Comparison of ENCODE assay signal across 10 cellular contexts in genomic region chr2:223815186-223815883, GRCh38. TPM values are rescaled to one million over a fixed set of nuclear protein-coding genes. Genes with fewer than 3 reads are reported as not detected.
A peak's percentile ranks its signal among the peaks of the same experiment; 100 is the strongest.
DNase-seq lines count a peak whose midpoint lies in the region; ATAC-seq, FAIRE-seq and TF ChIP-seq lines count a peak whose summit lies in the region.
"Had no signal": no experiment of that assay in that cellular context is flagged by ENCODE, and none has a peak within 500 bp of the region (broad histone marks: within the 10 kb centered on the region; RNA-seq: fewer than 3 reads in every experiment).

No MANE protein-coding gene starts in this region.

- TF ChIP-seq RAD21 in HCT116 (IDR thresholded peaks at IDR 0.05; ENCODE audit: low read depth) (peak; percentile 49), SK-N-SH (IDR thresholded peaks at IDR 0.05; ENCODE audit: low read length) (no peak)

- H3K27ac ChIP-seq in AG04450 (ENCODE audit: low read depth, low read length) (no peak overlapping the region), HCT116 (ENCODE audit: low read depth, low read length) (peak overlapping the region; percentile 99), SK-N-SH (ENCODE audit: low read depth in 2 of 2, low read length in 1 of 2) (peak overlapping the region in 1 of 2 experiments; percentile 71; a peak in 2 of 4 replicates)

- TF ChIP-seq POLR2A in HCT116 (IDR thresholded peaks at IDR 0.05; ENCODE audit: borderline replicate concordance, extremely low read depth, insufficient read depth, insufficient read length), result no peak

- RAD21 ChIA-PET in HCT116 (lab: Charles Lee; ENCODE audit: low non-redundant PET in 1 of 2, low total read pairs in 2 of 2, uncharacterized antibody in 2 of 2, unreplicated experiment in 2 of 2), result interaction anchor here in 1 of 2 experiments (0.6 kb wide), 1 partner anchor 997 kb away, joined by 3 read pairs; no protein-coding TSS in a partner anchor

- H3K79me2 ChIP-seq in HCT116 (ENCODE audit: insufficient read depth, low read length) (peaks cover 95% of the 10 kb centered on the region), SK-N-SH (ENCODE audit: insufficient read depth) (peaks cover 14% of the 10 kb centered on the region; the same call in 1 of the 2 replicates)

- no peak for TF ChIP-seq CTCF in AG04450 (IDR thresholded peaks at IDR 0.05; ENCODE audit: low read depth, low read length)
- TF ChIP-seq CTCF in HCT116 (IDR thresholded peaks at IDR 0.05 in 2 of 3, conservative IDR thresholded peaks at IDR 0.05 in 1 of 3; ENCODE audit: borderline replicate concordance in 1 of 3, insufficient read depth in 1 of 3, low read depth in 2 of 3, low read length in 2 of 3), result no peak
- no peak for TF ChIP-seq CTCF in SK-N-SH (IDR thresholded peaks at IDR 0.05)

- peak in 1 of 2 experiments; percentile 81; a peak in 2 of 4 replicates for TF ChIP-seq EP300 in SK-N-SH (IDR thresholded peaks at IDR 0.05; ENCODE audit: borderline replicate concordance in 1 of 2, low read depth in 1 of 2, low read length in 1 of 2)

- POLR2A ChIA-PET in AG04450 (lab: Yijun Ruan, JAX) (no interaction called here), HCT116 (lab: Charles Lee) (interaction anchor here (1.1 kb wide), 1 partner anchor 9 kb away, joined by 3 read pairs; no protein-coding TSS in a partner anchor), SK-N-SH (lab: Yijun Ruan, JAX) (no interaction called here)

- H3K4me3 ChIP-seq in AG04450 (ENCODE audit: low read depth, low read length), result no peak overlapping the region
- H3K4me3 ChIP-seq in HCT116 (replicated peaks in 1 of 2; ENCODE audit: low read depth in 1 of 2, low read length in 2 of 2), result peak overlapping the region; percentile 20 to 37
- H3K4me3 ChIP-seq in SK-N-SH (ENCODE audit: low read depth in 2 of 2, low read length in 1 of 2), result no peak overlapping the region

- ATAC-seq in HCT116 (peak; percentile 71), GM21576 (IDR thresholded peaks at IDR 0.05; ENCODE audit: unreplicated experiment) (no peak)

- no peak overlapping the region for H2AFZ ChIP-seq in HCT116 (ENCODE audit: low read depth, low read length, poor library complexity, severe bottlenecking)
- no peak overlapping the region for H2AFZ ChIP-seq in SK-N-SH (ENCODE audit: low read depth)

- H3K36me3 ChIP-seq in HCT116 (ENCODE audit: control insufficient read depth in 1 of 2, insufficient read depth in 2 of 2, low read length in 2 of 2), result no peaks in the 10 kb centered on the region
- H3K36me3 ChIP-seq in SK-N-SH (replicated peaks in 1 of 2; ENCODE audit: control insufficient read depth in 1 of 2, insufficient read depth in 2 of 2, low read length in 1 of 2), result no peaks in the 10 kb centered on the region

- H3K27me3 ChIP-seq in AG04450 (ENCODE audit: control insufficient read depth, insufficient read depth, low read length), result peaks cover 3% of the 10 kb centered on the region
- H3K27me3 ChIP-seq in HCT116 (ENCODE audit: insufficient read depth, low read length), result no peaks in the 10 kb centered on the region
- no peaks in the 10 kb centered on the region for H3K27me3 ChIP-seq in SK-N-SH (ENCODE audit: insufficient read depth)

- H3K9me3 ChIP-seq in AG04450 (ENCODE audit: control insufficient read depth, insufficient read depth, low read length) (no peaks in the 10 kb centered on the region), HCT116 (ENCODE audit: control insufficient read depth in 1 of 2, insufficient read depth in 1 of 2, low read depth in 1 of 2, low read length in 2 of 2) (no peaks in the 10 kb centered on the region), SK-N-SH (no peaks in the 10 kb centered on the region)

- intact Hi-C loops in HCT116 (cut with micrococcal nuclease), result loop anchor here (1.0 kb wide), 1 partner anchor 46 kb away; no protein-coding TSS in a partner anchor

- peaks cover 85 to 92% of the 10 kb centered on the region in 2 experiments for H3K4me1 ChIP-seq in HCT116 (ENCODE audit: control insufficient read depth in 1 of 2, insufficient read depth in 2 of 2, low read length in 2 of 2)
- H3K4me1 ChIP-seq in SK-N-SH (ENCODE audit: control insufficient read depth in 1 of 2, insufficient read depth in 2 of 2, low read depth in 1 of 2, low read length in 1 of 2), result peaks cover 2 to 43% of the 10 kb centered on the region in 2 experiments; a peak in 2 of 4 replicates

- CTCF ChIA-PET in AG04450 (lab: Charles Lee), result no interaction called here
- CTCF ChIA-PET in HCT116 (lab: Charles Lee), result interaction anchor here (0.8 kb wide), 1 partner anchor 55 kb away, joined by 3 read pairs; no protein-coding TSS in a partner anchor
- CTCF ChIA-PET in SK-N-SH (lab: Yijun Ruan, JAX), result no interaction called here

- H3K9ac ChIP-seq in HCT116 (ENCODE audit: low read length) (peak overlapping the region; percentile 46), SK-N-SH (peak overlapping the region; percentile 2; the same call in 1 of the 2 replicates)

- peaks cover 4% of the 10 kb centered on the region; the same call in 1 of the 2 replicates for H4K20me1 ChIP-seq in HCT116 (ENCODE audit: insufficient read depth)
- H4K20me1 ChIP-seq in SK-N-SH (ENCODE audit: insufficient read depth), result no peaks in the 10 kb centered on the region

- H3K9me2 ChIP-seq in HCT116 (ENCODE audit: insufficient read depth), result no peaks in the 10 kb centered on the region
- no peaks in the 10 kb centered on the region for H3K9me2 ChIP-seq in SK-N-SH

- DNase-seq in AG04450 (ENCODE audit: low read depth, low spot score) (peak; percentile 41), HCT116 (ENCODE audit: low read depth, low spot score) (peak; percentile 100), SK-N-SH (peak; percentile 26), NK-92 (lab: John Stamatoyannopoulos, UW; ENCODE audit: unreplicated experiment) (no peak)
- no peak for DNase-seq in activated effector memory CD4-positive, alpha-beta T cell treated with anti-CD3 and anti-CD28 coated beads, Interleukin-2, amount 50 U/mL, for 16 hours
- no peak for DNase-seq in activated CD8-positive, alpha-beta memory T cell treated with anti-CD3 and anti-CD28 coated beads for 24 hours
- DNase-seq: activated gamma-delta T cell, NCI-H82 had no signal

- 32% methylated on average over 3 of the region's 3 CpGs for WGBS in SK-N-SH (ENCODE audit: low lambda C conversion rate)

- peaks cover 9% of the 10 kb centered on the region for H3F3A ChIP-seq in SK-N-SH (replicated peaks; ENCODE audit: insufficient read depth)

- H3K4me2 ChIP-seq in HCT116 (ENCODE audit: low read length) (peak overlapping the region; percentile 53), SK-N-SH (peak overlapping the region; percentile 51)

- no TSS peak for BruUV-seq in HCT116 (replicated peaks; lab: Mats Ljungman, UMichigan)

- peak; percentile 97 for FAIRE-seq in islet of Langerhans (lab: Jason Lieb, UNC)

TF ChIP-seq in HCT116, 20 proteins besides CTCF, POLR2A, EP300 and RAD21 (continues in another document):
- no peak; the same call in 1 of the 2 replicates for TF ChIP-seq ELF1 (IDR thresholded peaks at IDR 0.05; ENCODE audit: borderline replicate concordance, low read depth)
- TF ChIP-seq SRF (IDR thresholded peaks at IDR 0.05; ENCODE audit: low read depth), result peak; percentile 93
- TF ChIP-seq YY1 (IDR thresholded peaks at IDR 0.05; ENCODE audit: extremely low read depth, insufficient replicate concordance, low read depth, low read length), result peak; percentile 50
- TF ChIP-seq ZFX (IDR thresholded peaks at IDR 0.05), result no peak
- TF ChIP-seq MAX (IDR thresholded peaks at IDR 0.05), result peak; percentile 80
- no peak for TF ChIP-seq EZH2 (IDR thresholded peaks at IDR 0.05)
- TF ChIP-seq POLR2AphosphoS5 (IDR thresholded peaks at IDR 0.05; ENCODE audit: low read depth, low read length), result peak; percentile 87
- peak; percentile 94 for TF ChIP-seq SIN3A (IDR thresholded peaks at IDR 0.05; ENCODE audit: low read depth)
- no peak for TF ChIP-seq EZH2phosphoT487 (IDR thresholded peaks at IDR 0.05; ENCODE audit: borderline replicate concordance)
- TF ChIP-seq TCF7L2 (IDR thresholded peaks at IDR 0.05; ENCODE audit: borderline replicate concordance, extremely low read depth, insufficient read depth, insufficient read length), result peak; percentile 95
- TF ChIP-seq ZNF274 (IDR thresholded peaks at IDR 0.05; ENCODE audit: low read depth, low read length), result no peak

TF ChIP-seq in SK-N-SH, 30 proteins besides CTCF, POLR2A, EP300 and RAD21 (continues in another document):
- no peak for TF ChIP-seq FOXJ3 (CRISPR knock-in tag; IDR thresholded peaks at IDR 0.05)
- no peak for TF ChIP-seq MEF2A (IDR thresholded peaks at IDR 0.05; ENCODE audit: borderline replicate concordance, low read depth)
- TF ChIP-seq RXRA (IDR thresholded peaks at IDR 0.05; ENCODE audit: borderline replicate concordance, low read depth), result peak; percentile 88
- TF ChIP-seq GABPA (IDR thresholded peaks at IDR 0.05; ENCODE audit: low read depth), result no peak
- TF ChIP-seq USF2 (IDR thresholded peaks at IDR 0.05; ENCODE audit: borderline replicate concordance, low read depth, low read length), result no peak
- no peak for TF ChIP-seq MXI1 (IDR thresholded peaks at IDR 0.05; ENCODE audit: low read depth, low read length)
- peak; percentile 84 for TF ChIP-seq TEAD4 (IDR thresholded peaks at IDR 0.05; ENCODE audit: borderline replicate concordance, insufficient read depth)
- TF ChIP-seq GATA2 (CRISPR knock-in tag; IDR thresholded peaks at IDR 0.05), result no peak
- TF ChIP-seq NRF1 (IDR thresholded peaks at IDR 0.05; ENCODE audit: low read depth, low read length), result no peak
- no peak for TF ChIP-seq USF1 (IDR thresholded peaks at IDR 0.05; ENCODE audit: borderline replicate concordance, low read depth)
- peak; percentile 93 for TF ChIP-seq JUND (IDR thresholded peaks at IDR 0.05)
- TF ChIP-seq YY1 (IDR thresholded peaks at IDR 0.05; ENCODE audit: low read depth), result no peak

RNA-seq across cellular contexts. Expression of gene AP1S3, which starts 22.0 kb away (rescaled TPM):
- 2.3 and 2.9 TPM in 2 replicates for polyA plus RNA-seq in AG04450 (2011; rRNA removed)
- polyA minus RNA-seq in AG04450 (2011; rRNA and poly(A)+ RNA removed), result 1.1 and 1.4 TPM in 2 replicates
- 185 TPM for total RNA-seq in HCT116 (2021; ENCODE audit: unreplicated experiment)
- 63.9 and 76.8 TPM in 2 replicates for polyA plus RNA-seq in HCT116 (2012)
- polyA plus RNA-seq in SK-N-SH (2012; rRNA removed), result 4.8 and 6.1 TPM in 2 replicates
- 7.2 and 7.7 TPM in 2 replicates for polyA plus RNA-seq in SK-N-SH (2012; cell fraction: cytosol; rRNA removed)
- 1.6 and 4.1 TPM in 2 replicates for polyA plus RNA-seq in SK-N-SH (2012; cell fraction: nucleus; rRNA removed)

Comparison
In these comparisons a context has a peak if more than half of its experiments do, and no peak if none do; other contexts are left out.
1. DNase-seq: peak in AG04450 (single experiment), HCT116 (single experiment) and SK-N-SH (single experiment); none in activated effector memory CD4-positive, alpha-beta T cell treated with anti-CD3 and anti-CD28 coated beads, Interleukin-2, amount 50 U/mL, for 16 hours (single experiment), activated CD8-positive, alpha-beta memory T cell treated with anti-CD3 and anti-CD28 coated beads for 24 hours (single experiment) and NK-92 (single experiment).
2. H3K4me3 ChIP-seq: peak in HCT116 (2 of 2); none in AG04450 (single experiment) and SK-N-SH (0 of 2).